ENCODE assay signal across 7 cellular contexts in the genomic region with DNA sequence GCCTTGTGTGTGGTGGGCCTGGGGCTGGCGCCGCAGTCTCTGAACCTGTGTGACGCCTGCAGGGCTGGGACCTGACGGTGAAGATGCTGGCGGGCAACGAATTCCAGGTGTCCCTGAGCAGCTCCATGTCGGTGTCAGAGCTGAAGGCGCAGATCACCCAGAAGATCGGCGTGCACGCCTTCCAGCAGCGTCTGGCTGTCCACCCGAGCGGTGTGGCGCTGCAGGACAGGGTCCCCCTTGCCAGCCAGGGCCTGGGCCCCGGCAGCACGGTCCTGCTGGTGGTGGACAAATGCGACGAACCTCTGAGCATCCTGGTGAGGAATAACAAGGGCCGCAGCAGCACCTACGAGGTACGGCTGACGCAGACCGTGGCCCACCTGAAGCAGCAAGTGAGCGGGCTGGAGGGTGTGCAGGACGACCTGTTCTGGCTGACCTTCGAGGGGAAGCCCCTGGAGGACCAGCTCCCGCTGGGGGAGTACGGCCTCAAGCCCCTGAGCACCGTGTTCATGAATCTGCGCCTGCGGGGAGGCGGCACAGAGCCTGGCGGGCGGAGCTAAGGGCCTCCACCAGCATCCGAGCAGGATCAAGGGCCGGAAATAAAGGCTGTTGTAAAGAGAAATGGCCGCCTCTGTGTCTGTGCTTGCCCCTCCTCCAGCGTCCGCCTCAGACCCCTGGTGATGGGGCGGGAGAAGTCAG. TPM values are rescaled to one million over a fixed set of nuclear protein-coding genes. Genes with fewer than 3 reads are reported as not detected.
DNase-seq lines count a peak whose midpoint lies in the region; ATAC-seq and TF ChIP-seq lines count a peak whose summit lies in the region.
"Had no signal": no experiment of that assay in that cellular context is flagged by ENCODE, and none has a peak within 500 bp of the region (broad histone marks: within the 10 kb centered on the region; RNA-seq: fewer than 3 reads in every experiment).

No MANE protein-coding gene starts in this region.

- H3K4me3 ChIP-seq in fibroblast of villous mesenchyme (ENCODE audit: low read depth, low read length) (peak overlapping the region; percentile 80), stomach smooth muscle (ENCODE audit: low read length in 2 of 2) (peak overlapping the region; percentile 91 to 93)

- peak overlapping the region; percentile 70 to 81 for H3K9ac ChIP-seq in stomach smooth muscle (ENCODE audit: low read length in 2 of 2)

- H3K27me3 ChIP-seq in stomach smooth muscle (ENCODE audit: control insufficient read depth in 1 of 2, insufficient read depth in 2 of 2, low read length in 2 of 2), result no peaks in the 10 kb centered on the region

- H3K4me1 ChIP-seq in stomach smooth muscle (ENCODE audit: control insufficient read depth, insufficient read depth, low read length), result peaks cover 21% of the 10 kb centered on the region

- DNase-seq in EH (ENCODE audit: low read depth) (peak; percentile 55), SK-N-DZ (ENCODE audit: low spot score) (peak; percentile 63), fibroblast of villous mesenchyme (ENCODE audit: low read depth) (no peak), activated gamma-delta T cell (lab: John Stamatoyannopoulos, UW) (no peak)

- H3K27ac ChIP-seq in stomach smooth muscle (ENCODE audit: low read length), result peak overlapping the region; percentile 76

- ATAC-seq in GM18873 (IDR thresholded peaks at IDR 0.05; ENCODE audit: low FRiP score, unreplicated experiment), result no peak

- H3K36me3 ChIP-seq in stomach smooth muscle (ENCODE audit: control insufficient read depth in 2 of 2, insufficient read depth in 2 of 2, low read length in 2 of 2), result no peaks in the 10 kb centered on the region

- H3K9me3 ChIP-seq in stomach smooth muscle (ENCODE audit: control insufficient read depth in 2 of 2, low read length in 2 of 2), result no peaks in the 10 kb centered on the region

- TF ChIP-seq CTCF in fibroblast of villous mesenchyme (IDR thresholded peaks at IDR 0.05; ENCODE audit: insufficient read depth, low read depth, low read length), result peak; percentile 2

RNA-seq across cellular contexts. Expression of a gene that starts 0.8 kb away (rescaled TPM):
- polyA plus RNA-seq in SK-N-DZ (2014; cell fraction: cytosol; rRNA removed), result 27.4 and 30.6 TPM in 2 replicates
- 15.3 and 17.6 TPM in 2 replicates for polyA plus RNA-seq in SK-N-DZ (2014; cell fraction: nucleus; rRNA removed)
- total RNA-seq in fibroblast of villous mesenchyme, result 132 and 137 TPM in 2 replicates

RNA-seq across cellular contexts. Expression of a gene that starts 5.8 kb away (rescaled TPM):
- 33.8 and 35.2 TPM in 2 replicates for polyA plus RNA-seq in SK-N-DZ (2014; cell fraction: cytosol; rRNA removed)
- 206 and 207 TPM in 2 replicates for polyA plus RNA-seq in SK-N-DZ (2014; cell fraction: nucleus; rRNA removed)
- total RNA-seq in fibroblast of villous mesenchyme, result 77.0 and 95.9 TPM in 2 replicates

RNA-seq across cellular contexts. Expression of a gene that starts 14.2 kb away (rescaled TPM):
- 127 and 154 TPM in 2 replicates for polyA plus RNA-seq in SK-N-DZ (2014; cell fraction: cytosol; rRNA removed)
- polyA plus RNA-seq in SK-N-DZ (2014; cell fraction: nucleus; rRNA removed), result 611 and 684 TPM in 2 replicates
- 2.2 and 8.1 TPM in 2 replicates for total RNA-seq in fibroblast of villous mesenchyme

RNA-seq across cellular contexts. Expression of a gene that starts 32.2 kb away (rescaled TPM):
- polyA plus RNA-seq in SK-N-DZ (2014; cell fraction: cytosol; rRNA removed), result 0.35 TPM in 1 of 2 replicates, not detected in the other
- polyA plus RNA-seq in SK-N-DZ (2014; cell fraction: nucleus; rRNA removed), result 0.62 TPM in 1 of 2 replicates, not detected in the other
- under 0.01 and 0.43 TPM in 2 replicates for total RNA-seq in fibroblast of villous mesenchyme
- total RNA-seq: T-helper 2 cell treated with Interferon-gamma antibody and Interleukin-4, amounts not matched to agents 100 ng/mL and 5 ng/mL, for 36 hours had no signal

RNA-seq across cellular contexts. Expression of a gene that starts 47.8 kb away (rescaled TPM):
- polyA plus RNA-seq in SK-N-DZ (2014; cell fraction: cytosol; rRNA removed), result 0.06 TPM in 1 of 2 replicates, not detected in the other
- polyA plus RNA-seq in SK-N-DZ (2014; cell fraction: nucleus; rRNA removed), result 0.08 and 0.60 TPM in 2 replicates
- 1.7 and 1.9 TPM in 2 replicates for total RNA-seq in fibroblast of villous mesenchyme

Comparison
In these comparisons a context has a peak if more than half of its experiments do, and no peak if none do; other contexts are left out.
1. DNase-seq: peak in EH (single experiment) and SK-N-DZ (single experiment); none in fibroblast of villous mesenchyme (single experiment) and activated gamma-delta T cell (single experiment).